ENCODE assay signal across 23 cellular contexts in genomic region chr9:131523451-131524435, GRCh38. TPM values are rescaled to one million over a fixed set of nuclear protein-coding genes. Genes with fewer than 3 reads are reported as not detected.
DNase-seq lines count a peak whose midpoint lies in the region; ATAC-seq, FAIRE-seq and TF ChIP-seq lines count a peak whose summit lies in the region.
"Had no signal": no experiment of that assay in that cellular context is flagged by ENCODE, and none has a peak within 500 bp of the region (broad histone marks: within the 10 kb centered on the region; RNA-seq: fewer than 3 reads in every experiment).

No MANE protein-coding gene starts in this region.

- H3K9me3 Mint-ChIP-seq in astrocyte (ENCODE audit: unreplicated experiment) = no peaks in the 10 kb centered on the region
- no peaks in the 10 kb centered on the region for H3K9me3 Mint-ChIP-seq in nephron progenitor cell
- no peaks in the 10 kb centered on the region for H3K9me3 Mint-ChIP-seq in activated CD4-positive, alpha-beta T cell treated with anti-CD3 and anti-CD28 coated beads, Interleukin-2, amount 10 ng/mL, durations not matched to agents 24 days and 14 days
- H3K9me3 Mint-ChIP-seq: activated T-cell treated with anti-CD3 and anti-CD28 coated beads, Interleukin-2, amount 50 U/mL, for 72 hours; CD8-positive, alpha-beta memory T cell had no signal

- TF ChIP-seq CTCF in right atrium auricular region (IDR thresholded peaks at IDR 0.05) = no peak
- no peak for TF ChIP-seq CTCF in astrocyte (IDR thresholded peaks at IDR 0.05; ENCODE audit: insufficient read depth, low read depth, low read length)
- no peak for TF ChIP-seq CTCF in nephron progenitor cell (IDR thresholded peaks at IDR 0.05)

- peaks cover 0 to 4% of the 10 kb centered on the region in 2 donors for H3K4me1 ChIP-seq in right atrium auricular region
- H3K4me1 ChIP-seq in astrocyte (ENCODE audit: insufficient read depth, low read length) = peaks cover 2% of the 10 kb centered on the region

- H3K4me1 Mint-ChIP-seq in astrocyte (ENCODE audit: low read depth, unreplicated experiment) (peaks cover 13% of the 10 kb centered on the region), nephron progenitor cell (no peaks in the 10 kb centered on the region)
- peaks cover 4% of the 10 kb centered on the region for H3K4me1 Mint-ChIP-seq in activated CD4-positive, alpha-beta T cell treated with anti-CD3 and anti-CD28 coated beads, Interleukin-2, amount 10 ng/mL, durations not matched to agents 24 days and 14 days

- H3K36me3 ChIP-seq in right atrium auricular region (peaks cover 95% of the 10 kb centered on the region), astrocyte (ENCODE audit: insufficient read depth, low read length) (peaks cover 20% of the 10 kb centered on the region)

- no peak for DNase-seq in left ventricle myocardium superior
- DNase-seq in right atrium auricular region (ENCODE audit: low spot score) = no peak
- no peak for DNase-seq in astrocyte (ENCODE audit: low read depth)
- no peak for DNase-seq in nephron progenitor cell
- DNase-seq in NOMO-1 treated with DMSO at 0.1 percent for 48 hours (lab: John Stamatoyannopoulos, UW; ENCODE audit: unreplicated experiment) = no peak
- DNase-seq in activated CD4-positive, alpha-beta T cell treated with anti-CD3 and anti-CD28 coated beads, Interleukin-2, amount 10 ng/mL, durations not matched to agents 24 days and 14 days = no peak
- DNase-seq in middle frontal gyrus (ENCODE audit: extremely low spot score, low spot score) = no peak
- DNase-seq in T-helper 1 cell = no peak
- DNase-seq: activated T-cell treated with anti-CD3 and anti-CD28 coated beads, Interleukin-2, amount 50 U/mL, for 72 hours; CD8-positive, alpha-beta memory T cell; dermis blood vessel endothelial cell; DMS79; foreskin melanocyte; KG1; MV-4-11; NCI-H1930; NCI-H446; stimulated activated CD4-positive, alpha-beta T cell treated with anti-CD3 and anti-CD28 coated beads, Interleukin-12 subunit alpha, Interleukin-12 subunit beta, amount 100 ng/mL, for 4 hours had no signal

- H2AFZ ChIP-seq in astrocyte (ENCODE audit: low read depth, low read length) = no peak overlapping the region

- no peaks in the 10 kb centered on the region for H3K27me3 ChIP-seq in right atrium auricular region
- H3K27me3 ChIP-seq in astrocyte (ENCODE audit: insufficient read depth, low read length) = no peaks in the 10 kb centered on the region
- H3K27me3 ChIP-seq: brain microvascular endothelial cell had no signal

- no peak for FAIRE-seq in astrocyte (lab: Jason Lieb, UNC)

- H3K27me3 Mint-ChIP-seq in astrocyte (ENCODE audit: low read depth, unreplicated experiment) (no peaks in the 10 kb centered on the region), nephron progenitor cell (ENCODE audit: low read depth, poor library complexity) (no peaks in the 10 kb centered on the region)
- H3K27me3 Mint-ChIP-seq in activated CD4-positive, alpha-beta T cell treated with anti-CD3 and anti-CD28 coated beads, Interleukin-2, amount 10 ng/mL, durations not matched to agents 24 days and 14 days = no peaks in the 10 kb centered on the region
- H3K27me3 Mint-ChIP-seq: activated naive CD8-positive, alpha-beta T cell; CD8-positive, alpha-beta memory T cell had no signal

- no peak overlapping the region for H3K4me2 ChIP-seq in astrocyte (ENCODE audit: low read length)

- peak overlapping the region; percentile 90 for H3K27ac Mint-ChIP-seq in astrocyte (ENCODE audit: unreplicated experiment)
- H3K27ac Mint-ChIP-seq in nephron progenitor cell = peak overlapping the region; percentile 93
- H3K27ac Mint-ChIP-seq in activated CD4-positive, alpha-beta T cell treated with anti-CD3 and anti-CD28 coated beads, Interleukin-2, amount 10 ng/mL, durations not matched to agents 24 days and 14 days = no peak overlapping the region

- no peaks in the 10 kb centered on the region for H3K9me3 ChIP-seq in right atrium auricular region
- H3K9me3 ChIP-seq in astrocyte (ENCODE audit: insufficient read depth, low read depth, low read length) = no peaks in the 10 kb centered on the region

- H3K9ac ChIP-seq in astrocyte (ENCODE audit: low read length) = no peak overlapping the region

- ATAC-seq in left ventricle myocardium superior = peak; percentile 5

- H3K27ac ChIP-seq in right atrium auricular region (no peak overlapping the region), astrocyte (ENCODE audit: low read depth, low read length) (no peak overlapping the region)
- H3K27ac ChIP-seq: brain microvascular endothelial cell, epithelial cell of prostate had no signal

- peaks cover 7% of the 10 kb centered on the region for H4K20me1 ChIP-seq in astrocyte (ENCODE audit: insufficient read depth, low read length)

- intact Hi-C loops in left ventricle myocardium superior (cut with micrococcal nuclease) = no loop called here
- intact Hi-C loops in activated CD4-positive, alpha-beta T cell treated with anti-CD3 and anti-CD28 coated beads, Interleukin-2, amount 10 ng/mL, durations not matched to agents 24 days and 14 days (cut with micrococcal nuclease) = no loop called here

- no peaks in the 10 kb centered on the region for H3K79me2 ChIP-seq in astrocyte (ENCODE audit: insufficient read depth, low read length)

- no peak overlapping the region for H3K4me3 Mint-ChIP-seq in astrocyte (ENCODE audit: unreplicated experiment)
- no peak overlapping the region for H3K4me3 Mint-ChIP-seq in nephron progenitor cell
- no peak overlapping the region for H3K4me3 Mint-ChIP-seq in activated CD4-positive, alpha-beta T cell treated with anti-CD3 and anti-CD28 coated beads, Interleukin-2, amount 10 ng/mL, durations not matched to agents 24 days and 14 days
- H3K4me3 Mint-ChIP-seq: activated naive CD8-positive, alpha-beta T cell; activated T-cell treated with anti-CD3 and anti-CD28 coated beads, Interleukin-2, amount 50 U/mL, for 72 hours had no signal

- H3K4me3 ChIP-seq in right atrium auricular region (no peak overlapping the region), astrocyte (ENCODE audit: insufficient read depth, low read depth, low read length) (no peak overlapping the region)

- H3K36me3 Mint-ChIP-seq in astrocyte (ENCODE audit: low read depth, unreplicated experiment) = peaks cover 26% of the 10 kb centered on the region
- peaks cover 40% of the 10 kb centered on the region for H3K36me3 Mint-ChIP-seq in nephron progenitor cell (ENCODE audit: low read depth)
- H3K36me3 Mint-ChIP-seq in activated CD4-positive, alpha-beta T cell treated with anti-CD3 and anti-CD28 coated beads, Interleukin-2, amount 10 ng/mL, durations not matched to agents 24 days and 14 days (ENCODE audit: low read depth) = peaks cover 60% of the 10 kb centered on the region
- H3K36me3 Mint-ChIP-seq: activated naive CD8-positive, alpha-beta T cell had no signal

RNA-seq across cellular contexts. Expression of gene UCK1, which starts 7.3 kb away (rescaled TPM):
- total RNA-seq in left ventricle myocardium superior = 28.6 TPM
- total RNA-seq in right atrium auricular region = 10 to 100 TPM; 21.2 to 37.8 TPM
- 11.9 and 15.4 TPM in 2 replicates for total RNA-seq in astrocyte
- total RNA-seq in activated CD4-positive, alpha-beta T cell treated with anti-CD3 and anti-CD28 coated beads, Interleukin-2, amount 10 ng/mL, durations not matched to agents 24 days and 14 days = 25.2 and 27.9 TPM in 2 replicates

RNA-seq across cellular contexts. Expression of gene POMT1, which starts 21.0 kb away (rescaled TPM):
- total RNA-seq in left ventricle myocardium superior (19.9 TPM), right atrium auricular region (10 to 100 TPM; 13.7 to 16.4 TPM), astrocyte (29.0 and 34.8 TPM in 2 replicates)
- 32.8 and 34.6 TPM in 2 replicates for total RNA-seq in activated CD4-positive, alpha-beta T cell treated with anti-CD3 and anti-CD28 coated beads, Interleukin-2, amount 10 ng/mL, durations not matched to agents 24 days and 14 days

RNA-seq across cellular contexts. Expression of gene PRRT1B, which starts 21.6 kb away (rescaled TPM):
- total RNA-seq in left ventricle myocardium superior = not detected
- total RNA-seq in right atrium auricular region = not detected
- total RNA-seq in astrocyte = not detected in 2 replicates
- not detected in 2 replicates for total RNA-seq in activated CD4-positive, alpha-beta T cell treated with anti-CD3 and anti-CD28 coated beads, Interleukin-2, amount 10 ng/mL, durations not matched to agents 24 days and 14 days
- total RNA-seq: activated T-cell treated with anti-CD3 and anti-CD28 coated beads, Interleukin-2, amount 50 U/mL, for 72 hours; CD8-positive, alpha-beta memory T cell; dermis blood vessel endothelial cell; kidney epithelial cell; temporal lobe had no signal
